In the genomic region with DNA sequence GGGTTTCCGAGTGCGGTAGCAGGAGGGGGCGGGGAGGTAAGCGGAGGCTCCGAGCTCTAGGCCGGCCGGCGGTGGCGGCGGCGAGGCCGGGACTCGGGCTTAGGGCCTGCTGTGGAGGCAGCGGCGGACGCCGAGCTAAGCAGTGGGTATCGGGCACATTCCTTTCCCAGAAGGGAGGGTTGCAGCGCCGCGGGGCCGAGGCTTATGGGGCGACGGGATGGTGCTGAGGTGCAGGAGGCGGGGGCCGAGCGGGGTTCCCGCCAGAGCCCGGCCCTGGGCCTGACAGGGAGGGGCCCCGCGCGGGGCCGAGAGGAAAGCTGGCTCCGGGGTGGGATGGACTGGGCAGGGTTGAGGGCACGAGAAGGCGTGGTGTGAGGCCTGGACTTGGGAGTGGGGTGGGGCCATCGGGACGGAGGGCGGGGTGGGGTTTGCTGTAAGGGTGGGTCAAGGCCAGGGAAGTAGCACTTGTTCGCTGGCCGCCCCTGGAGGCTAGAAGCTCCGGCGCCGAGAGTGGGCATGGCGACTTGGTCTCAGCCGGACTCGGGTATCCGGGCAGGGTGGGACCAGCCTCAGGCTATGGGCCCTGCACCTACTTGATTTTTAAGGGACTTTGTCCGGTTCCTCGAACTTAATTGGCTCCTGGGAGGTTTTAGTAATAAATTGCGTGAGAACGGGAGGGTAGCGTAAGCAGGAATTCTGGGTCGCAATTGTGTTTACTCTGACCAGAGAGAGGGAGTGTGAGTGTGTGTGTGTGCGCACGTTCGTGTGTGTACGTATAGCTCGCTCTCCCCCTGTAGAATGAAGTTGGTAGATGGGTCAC, we compare ENCODE assay signal across 1 cellular context.
TF ChIP-seq lines count a peak whose summit lies in the region.

A gene with protein sequence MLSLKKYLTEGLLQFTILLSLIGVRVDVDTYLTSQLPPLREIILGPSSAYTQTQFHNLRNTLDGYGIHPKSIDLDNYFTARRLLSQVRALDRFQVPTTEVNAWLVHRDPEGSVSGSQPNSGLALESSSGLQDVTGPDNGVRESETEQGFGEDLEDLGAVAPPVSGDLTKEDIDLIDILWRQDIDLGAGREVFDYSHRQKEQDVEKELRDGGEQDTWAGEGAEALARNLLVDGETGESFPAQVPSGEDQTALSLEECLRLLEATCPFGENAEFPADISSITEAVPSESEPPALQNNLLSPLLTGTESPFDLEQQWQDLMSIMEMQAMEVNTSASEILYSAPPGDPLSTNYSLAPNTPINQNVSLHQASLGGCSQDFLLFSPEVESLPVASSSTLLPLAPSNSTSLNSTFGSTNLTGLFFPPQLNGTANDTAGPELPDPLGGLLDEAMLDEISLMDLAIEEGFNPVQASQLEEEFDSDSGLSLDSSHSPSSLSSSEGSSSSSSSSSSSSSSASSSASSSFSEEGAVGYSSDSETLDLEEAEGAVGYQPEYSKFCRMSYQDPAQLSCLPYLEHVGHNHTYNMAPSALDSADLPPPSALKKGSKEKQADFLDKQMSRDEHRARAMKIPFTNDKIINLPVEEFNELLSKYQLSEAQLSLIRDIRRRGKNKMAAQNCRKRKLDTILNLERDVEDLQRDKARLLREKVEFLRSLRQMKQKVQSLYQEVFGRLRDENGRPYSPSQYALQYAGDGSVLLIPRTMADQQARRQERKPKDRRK (plus strand): TSS at position 39 of the 820 bp plus-strand sequence. CDS start 2,760 bp downstream, outside the sequence.

TF ChIP-seq in HepG2, 621 proteins besides CTCF, POLR2A, EP300 and RAD21 (continued from another document and continues in another):
- TF ChIP-seq ZNF619 (CRISPR knock-in tag; IDR thresholded peaks at IDR 0.05): no peak
- TF ChIP-seq RBM22 (optimal IDR thresholded peaks at IDR 0.05; ENCODE audit: low read length): peak; percentile 13
- TF ChIP-seq ZNF235 (CRISPR knock-in tag; IDR thresholded peaks at IDR 0.05; ENCODE audit: borderline replicate concordance): peak; percentile 93
- TF ChIP-seq, protein P1, sequence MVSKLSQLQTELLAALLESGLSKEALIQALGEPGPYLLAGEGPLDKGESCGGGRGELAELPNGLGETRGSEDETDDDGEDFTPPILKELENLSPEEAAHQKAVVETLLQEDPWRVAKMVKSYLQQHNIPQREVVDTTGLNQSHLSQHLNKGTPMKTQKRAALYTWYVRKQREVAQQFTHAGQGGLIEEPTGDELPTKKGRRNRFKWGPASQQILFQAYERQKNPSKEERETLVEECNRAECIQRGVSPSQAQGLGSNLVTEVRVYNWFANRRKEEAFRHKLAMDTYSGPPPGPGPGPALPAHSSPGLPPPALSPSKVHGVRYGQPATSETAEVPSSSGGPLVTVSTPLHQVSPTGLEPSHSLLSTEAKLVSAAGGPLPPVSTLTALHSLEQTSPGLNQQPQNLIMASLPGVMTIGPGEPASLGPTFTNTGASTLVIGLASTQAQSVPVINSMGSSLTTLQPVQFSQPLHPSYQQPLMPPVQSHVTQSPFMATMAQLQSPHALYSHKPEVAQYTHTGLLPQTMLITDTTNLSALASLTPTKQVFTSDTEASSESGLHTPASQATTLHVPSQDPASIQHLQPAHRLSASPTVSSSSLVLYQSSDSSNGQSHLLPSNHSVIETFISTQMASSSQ (IDR thresholded peaks at IDR 0.05; ENCODE audit: low read depth): no peak; the same call in 1 of the 2 replicates
- TF ChIP-seq, protein P1 (CRISPR knock-in tag; IDR thresholded peaks at IDR 0.05; ENCODE audit: borderline replicate concordance): peak; percentile 8; the same call in 1 of the 2 replicates
- 0 out of 2 replicates have a peak, but pooled peaks have one; percentile 49 for TF ChIP-seq PAF1 (CRISPR knock-in tag; IDR thresholded peaks at IDR 0.05)
- TF ChIP-seq STAG1 (CRISPR knock-in tag; IDR thresholded peaks at IDR 0.05): no peak; the same call in 1 of the 2 replicates
- no peak for TF ChIP-seq JUNB (CRISPR knock-in tag; IDR thresholded peaks at IDR 0.05; ENCODE audit: borderline replicate concordance)
- peak; percentile 85 for TF ChIP-seq KAT8 (CRISPR knock-in tag; IDR thresholded peaks at IDR 0.05)
- TF ChIP-seq, protein P2, sequence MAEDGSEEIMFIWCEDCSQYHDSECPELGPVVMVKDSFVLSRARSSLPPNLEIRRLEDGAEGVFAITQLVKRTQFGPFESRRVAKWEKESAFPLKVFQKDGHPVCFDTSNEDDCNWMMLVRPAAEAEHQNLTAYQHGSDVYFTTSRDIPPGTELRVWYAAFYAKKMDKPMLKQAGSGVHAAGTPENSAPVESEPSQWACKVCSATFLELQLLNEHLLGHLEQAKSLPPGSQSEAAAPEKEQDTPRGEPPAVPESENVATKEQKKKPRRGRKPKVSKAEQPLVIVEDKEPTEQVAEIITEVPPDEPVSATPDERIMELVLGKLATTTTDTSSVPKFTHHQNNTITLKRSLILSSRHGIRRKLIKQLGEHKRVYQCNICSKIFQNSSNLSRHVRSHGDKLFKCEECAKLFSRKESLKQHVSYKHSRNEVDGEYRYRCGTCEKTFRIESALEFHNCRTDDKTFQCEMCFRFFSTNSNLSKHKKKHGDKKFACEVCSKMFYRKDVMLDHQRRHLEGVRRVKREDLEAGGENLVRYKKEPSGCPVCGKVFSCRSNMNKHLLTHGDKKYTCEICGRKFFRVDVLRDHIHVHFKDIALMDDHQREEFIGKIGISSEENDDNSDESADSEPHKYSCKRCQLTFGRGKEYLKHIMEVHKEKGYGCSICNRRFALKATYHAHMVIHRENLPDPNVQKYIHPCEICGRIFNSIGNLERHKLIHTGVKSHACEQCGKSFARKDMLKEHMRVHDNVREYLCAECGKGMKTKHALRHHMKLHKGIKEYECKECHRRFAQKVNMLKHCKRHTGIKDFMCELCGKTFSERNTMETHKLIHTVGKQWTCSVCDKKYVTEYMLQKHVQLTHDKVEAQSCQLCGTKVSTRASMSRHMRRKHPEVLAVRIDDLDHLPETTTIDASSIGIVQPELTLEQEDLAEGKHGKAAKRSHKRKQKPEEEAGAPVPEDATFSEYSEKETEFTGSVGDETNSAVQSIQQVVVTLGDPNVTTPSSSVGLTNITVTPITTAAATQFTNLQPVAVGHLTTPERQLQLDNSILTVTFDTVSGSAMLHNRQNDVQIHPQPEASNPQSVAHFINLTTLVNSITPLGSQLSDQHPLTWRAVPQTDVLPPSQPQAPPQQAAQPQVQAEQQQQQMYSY (CRISPR knock-in tag; IDR thresholded peaks at IDR 0.05): peak; percentile 86
- TF ChIP-seq ELF3 (CRISPR knock-in tag; IDR thresholded peaks at IDR 0.05): peak; percentile 53; the same call in 1 of the 2 replicates
- no peak for TF ChIP-seq ZNF577 (CRISPR knock-in tag; IDR thresholded peaks at IDR 0.05; ENCODE audit: borderline replicate concordance, low read depth)
- TF ChIP-seq, protein P3, sequence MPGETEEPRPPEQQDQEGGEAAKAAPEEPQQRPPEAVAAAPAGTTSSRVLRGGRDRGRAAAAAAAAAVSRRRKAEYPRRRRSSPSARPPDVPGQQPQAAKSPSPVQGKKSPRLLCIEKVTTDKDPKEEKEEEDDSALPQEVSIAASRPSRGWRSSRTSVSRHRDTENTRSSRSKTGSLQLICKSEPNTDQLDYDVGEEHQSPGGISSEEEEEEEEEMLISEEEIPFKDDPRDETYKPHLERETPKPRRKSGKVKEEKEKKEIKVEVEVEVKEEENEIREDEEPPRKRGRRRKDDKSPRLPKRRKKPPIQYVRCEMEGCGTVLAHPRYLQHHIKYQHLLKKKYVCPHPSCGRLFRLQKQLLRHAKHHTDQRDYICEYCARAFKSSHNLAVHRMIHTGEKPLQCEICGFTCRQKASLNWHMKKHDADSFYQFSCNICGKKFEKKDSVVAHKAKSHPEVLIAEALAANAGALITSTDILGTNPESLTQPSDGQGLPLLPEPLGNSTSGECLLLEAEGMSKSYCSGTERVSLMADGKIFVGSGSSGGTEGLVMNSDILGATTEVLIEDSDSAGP (CRISPR knock-in tag; IDR thresholded peaks at IDR 0.05; ENCODE audit: borderline replicate concordance): no peak; the same call in 1 of the 2 replicates
- no peak; the same call in 1 of the 2 replicates for TF ChIP-seq IRF2 (CRISPR knock-in tag; IDR thresholded peaks at IDR 0.05)
- TF ChIP-seq MIXL1 (CRISPR knock-in tag; IDR thresholded peaks at IDR 0.05): peak; percentile 39; the same call in 1 of the 2 replicates
- TF ChIP-seq NR1H2 (CRISPR knock-in tag; IDR thresholded peaks at IDR 0.05; ENCODE audit: borderline replicate concordance, low read depth): peak; percentile 1; the same call in 1 of the 2 replicates
- TF ChIP-seq ZNF432 (CRISPR knock-in tag; IDR thresholded peaks at IDR 0.05; ENCODE audit: borderline replicate concordance): no peak
- TF ChIP-seq TCF12 (IDR thresholded peaks at IDR 0.05): no peak
- peak; percentile 61 for TF ChIP-seq TCF12 (CRISPR knock-in tag; IDR thresholded peaks at IDR 0.05)
- TF ChIP-seq ZBTB42 (CRISPR knock-in tag; IDR thresholded peaks at IDR 0.05): peak; percentile 46; the same call in 1 of the 2 replicates
- no peak for TF ChIP-seq ZNF326 (CRISPR knock-in tag; IDR thresholded peaks at IDR 0.05; ENCODE audit: borderline replicate concordance)
- TF ChIP-seq, protein P4, sequence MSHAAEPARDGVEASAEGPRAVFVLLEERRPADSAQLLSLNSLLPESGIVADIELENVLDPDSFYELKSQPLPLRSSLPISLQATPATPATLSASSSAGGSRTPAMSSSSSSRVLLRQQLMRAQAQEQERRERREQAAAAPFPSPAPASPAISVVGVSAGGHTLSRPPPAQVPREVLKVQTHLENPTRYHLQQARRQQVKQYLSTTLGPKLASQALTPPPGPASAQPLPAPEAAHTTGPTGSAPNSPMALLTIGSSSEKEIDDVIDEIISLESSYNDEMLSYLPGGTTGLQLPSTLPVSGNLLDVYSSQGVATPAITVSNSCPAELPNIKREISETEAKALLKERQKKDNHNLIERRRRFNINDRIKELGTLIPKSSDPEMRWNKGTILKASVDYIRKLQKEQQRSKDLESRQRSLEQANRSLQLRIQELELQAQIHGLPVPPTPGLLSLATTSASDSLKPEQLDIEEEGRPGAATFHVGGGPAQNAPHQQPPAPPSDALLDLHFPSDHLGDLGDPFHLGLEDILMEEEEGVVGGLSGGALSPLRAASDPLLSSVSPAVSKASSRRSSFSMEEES (CRISPR knock-in tag; IDR thresholded peaks at IDR 0.05): 0 out of 2 replicates have a peak, but pooled peaks have one; percentile 41
- TF ChIP-seq ZFYVE20 (CRISPR knock-in tag; IDR thresholded peaks at IDR 0.05; ENCODE audit: borderline replicate concordance, low read depth): no peak; the same call in 1 of the 2 replicates
- peak; percentile 98 for TF ChIP-seq HNRNPK (IDR thresholded peaks at IDR 0.05; ENCODE audit: low read depth, low read length, poor library complexity, severe bottlenecking)
- TF ChIP-seq, protein P5, sequence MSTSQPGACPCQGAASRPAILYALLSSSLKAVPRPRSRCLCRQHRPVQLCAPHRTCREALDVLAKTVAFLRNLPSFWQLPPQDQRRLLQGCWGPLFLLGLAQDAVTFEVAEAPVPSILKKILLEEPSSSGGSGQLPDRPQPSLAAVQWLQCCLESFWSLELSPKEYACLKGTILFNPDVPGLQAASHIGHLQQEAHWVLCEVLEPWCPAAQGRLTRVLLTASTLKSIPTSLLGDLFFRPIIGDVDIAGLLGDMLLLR (CRISPR knock-in tag; IDR thresholded peaks at IDR 0.05): no peak
- no peak for TF ChIP-seq ZNF224 (CRISPR knock-in tag; IDR thresholded peaks at IDR 0.05)
- peak; percentile 73; the same call in 1 of the 2 replicates for TF ChIP-seq ZNF543 (CRISPR knock-in tag; IDR thresholded peaks at IDR 0.05)
- TF ChIP-seq MATR3 (CRISPR knock-in tag; IDR thresholded peaks at IDR 0.05): no peak
- no peak for TF ChIP-seq KAT2B (IDR thresholded peaks at IDR 0.05; ENCODE audit: borderline replicate concordance, low read depth, low read length)
- peak; percentile 74 for TF ChIP-seq MED1 (CRISPR knock-in tag; IDR thresholded peaks at IDR 0.05)
- TF ChIP-seq PHF8 (CRISPR knock-in tag; IDR thresholded peaks at IDR 0.05): peak; percentile 99
- peak; percentile 13 for TF ChIP-seq ESRRA (CRISPR knock-in tag; IDR thresholded peaks at IDR 0.05; ENCODE audit: low read depth)
- peak; percentile 79; the same call in 1 of the 2 replicates for TF ChIP-seq ZNF441 (CRISPR knock-in tag; IDR thresholded peaks at IDR 0.05; ENCODE audit: borderline replicate concordance)
- TF ChIP-seq, protein P6, sequence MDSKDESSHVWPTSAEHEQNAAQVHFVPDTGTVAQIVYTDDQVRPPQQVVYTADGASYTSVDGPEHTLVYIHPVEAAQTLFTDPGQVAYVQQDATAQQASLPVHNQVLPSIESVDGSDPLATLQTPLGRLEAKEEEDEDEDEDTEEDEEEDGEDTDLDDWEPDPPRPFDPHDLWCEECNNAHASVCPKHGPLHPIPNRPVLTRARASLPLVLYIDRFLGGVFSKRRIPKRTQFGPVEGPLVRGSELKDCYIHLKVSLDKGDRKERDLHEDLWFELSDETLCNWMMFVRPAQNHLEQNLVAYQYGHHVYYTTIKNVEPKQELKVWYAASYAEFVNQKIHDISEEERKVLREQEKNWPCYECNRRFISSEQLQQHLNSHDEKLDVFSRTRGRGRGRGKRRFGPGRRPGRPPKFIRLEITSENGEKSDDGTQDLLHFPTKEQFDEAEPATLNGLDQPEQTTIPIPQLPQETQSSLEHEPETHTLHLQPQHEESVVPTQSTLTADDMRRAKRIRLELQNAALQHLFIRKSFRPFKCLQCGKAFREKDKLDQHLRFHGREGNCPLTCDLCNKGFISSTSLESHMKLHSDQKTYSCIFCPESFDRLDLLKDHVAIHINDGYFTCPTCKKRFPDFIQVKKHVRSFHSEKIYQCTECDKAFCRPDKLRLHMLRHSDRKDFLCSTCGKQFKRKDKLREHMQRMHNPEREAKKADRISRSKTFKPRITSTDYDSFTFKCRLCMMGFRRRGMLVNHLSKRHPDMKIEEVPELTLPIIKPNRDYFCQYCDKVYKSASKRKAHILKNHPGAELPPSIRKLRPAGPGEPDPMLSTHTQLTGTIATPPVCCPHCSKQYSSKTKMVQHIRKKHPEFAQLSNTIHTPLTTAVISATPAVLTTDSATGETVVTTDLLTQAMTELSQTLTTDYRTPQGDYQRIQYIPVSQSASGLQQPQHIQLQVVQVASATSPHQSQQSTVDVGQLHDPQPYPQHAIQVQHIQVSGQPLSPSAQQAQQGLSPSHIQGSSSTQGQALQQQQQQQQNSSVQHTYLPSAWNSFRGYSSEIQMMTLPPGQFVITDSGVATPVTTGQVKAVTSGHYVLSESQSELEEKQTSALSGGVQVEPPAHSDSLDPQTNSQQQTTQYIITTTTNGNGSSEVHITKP (CRISPR knock-in tag; IDR thresholded peaks at IDR 0.05; ENCODE audit: low read depth): peak; percentile 78
- no peak for TF ChIP-seq ZNF10 (CRISPR knock-in tag; IDR thresholded peaks at IDR 0.05; ENCODE audit: borderline replicate concordance, low read depth)
- no peak; the same call in 1 of the 2 replicates for TF ChIP-seq ZNF3 (CRISPR knock-in tag; IDR thresholded peaks at IDR 0.05)
- no peak for TF ChIP-seq GTF2F1 (IDR thresholded peaks at IDR 0.05; ENCODE audit: low read length)
- peak; percentile 70 for TF ChIP-seq ZNF605 (CRISPR knock-in tag; IDR thresholded peaks at IDR 0.05)
- no peak; the same call in 1 of the 2 replicates for TF ChIP-seq ZBTB21 (CRISPR knock-in tag; IDR thresholded peaks at IDR 0.05)
